Comparison of ENCODE assay signal across 8 cellular contexts in genomic region chr1:155226910-155227260, GRCh38. TPM values are rescaled to one million over a fixed set of nuclear protein-coding genes. Genes with fewer than 3 reads are reported as not detected.
A peak's percentile ranks its signal among the peaks of the same experiment; 100 is the strongest.
DNase-seq lines count a peak whose midpoint lies in the region; ATAC-seq and TF ChIP-seq lines count a peak whose summit lies in the region.

No MANE protein-coding gene starts in this region.

- peak overlapping the region; percentile 80 for H3K4me2 ChIP-seq in GM23338

- no peaks in the 10 kb centered on the region for H3K9me3 Mint-ChIP-seq in GM23338
- H3K9me3 Mint-ChIP-seq in activated naive CD8-positive, alpha-beta T cell treated with anti-CD3 and anti-CD28 coated beads, Interleukin-2, amount 50 U/mL, for 24 hours: no peaks in the 10 kb centered on the region

- H3K4me3 Mint-ChIP-seq in GM23338: peak overlapping the region; percentile 83
- peak overlapping the region; percentile 95 for H3K4me3 Mint-ChIP-seq in activated naive CD8-positive, alpha-beta T cell treated with anti-CD3 and anti-CD28 coated beads, Interleukin-2, amount 50 U/mL, for 24 hours

- H3K4me3 ChIP-seq in GM23338: peak overlapping the region; percentile 75
- peak overlapping the region; percentile 61 to 63 for H3K4me3 ChIP-seq in right atrium auricular region
- peak overlapping the region; percentile 33 to 58 for H3K4me3 ChIP-seq in prostate gland

- no peaks in the 10 kb centered on the region for H3K9me2 ChIP-seq in GM23338 (ENCODE audit: insufficient read depth)

- peak overlapping the region; percentile 98 for H3K27ac Mint-ChIP-seq in GM23338
- peak overlapping the region; percentile 89 for H3K27ac Mint-ChIP-seq in activated naive CD8-positive, alpha-beta T cell treated with anti-CD3 and anti-CD28 coated beads, Interleukin-2, amount 50 U/mL, for 24 hours

- peaks cover 14% of the 10 kb centered on the region for H3K4me1 ChIP-seq in GM23338 (ENCODE audit: insufficient read depth)
- peaks cover 0 to 17% of the 10 kb centered on the region in 2 donors for H3K4me1 ChIP-seq in right atrium auricular region
- H3K4me1 ChIP-seq in prostate gland (replicated peaks): no peaks in the 10 kb centered on the region

- WGBS in prostate gland: under 1% methylated on average over 19 of the region's 19 CpGs

- H4K20me1 ChIP-seq in GM23338 (replicated peaks; ENCODE audit: insufficient read depth): peaks cover 6% of the 10 kb centered on the region; the same call in 1 of the 2 replicates

- H3F3A ChIP-seq in GM23338 (replicated peaks; ENCODE audit: low read depth): peaks cover 8% of the 10 kb centered on the region

- TF ChIP-seq POLR2A in prostate gland (IDR thresholded peaks at IDR 0.05): no peak

- H3K27me3 ChIP-seq in GM23338 (ENCODE audit: insufficient read depth) (no peaks in the 10 kb centered on the region; the same call in 1 of the 2 replicates), right atrium auricular region (no peaks in the 10 kb centered on the region), prostate gland (replicated peaks; ENCODE audit: insufficient read depth) (no peaks in the 10 kb centered on the region)

- peaks cover 9% of the 10 kb centered on the region; the same call in 1 of the 3 replicates for H3K36me3 Mint-ChIP-seq in GM23338 (ENCODE audit: low read depth)
- H3K36me3 Mint-ChIP-seq in activated naive CD8-positive, alpha-beta T cell treated with anti-CD3 and anti-CD28 coated beads, Interleukin-2, amount 50 U/mL, for 24 hours (ENCODE audit: low read depth): peaks cover 12% of the 10 kb centered on the region

- ATAC-seq in GM23338: peak; percentile 55
- peak; percentile 31 for ATAC-seq in activated naive CD8-positive, alpha-beta T cell treated with anti-CD3 and anti-CD28 coated beads, Interleukin-2, amount 50 U/mL, for 24 hours
- ATAC-seq in HG02970 (IDR thresholded peaks at IDR 0.05; ENCODE audit: low FRiP score, unreplicated experiment): no peak
- no peak for ATAC-seq in HG02763 (IDR thresholded peaks at IDR 0.05; ENCODE audit: unreplicated experiment)

- no peak overlapping the region for H2AFZ ChIP-seq in GM23338

- no peaks in the 10 kb centered on the region for H3K9me3 ChIP-seq in right atrium auricular region
- no peaks in the 10 kb centered on the region for H3K9me3 ChIP-seq in prostate gland

- H3K36me3 ChIP-seq in GM23338 (ENCODE audit: insufficient read depth) (no peaks in the 10 kb centered on the region; the same call in 1 of the 2 replicates), right atrium auricular region (no peaks in the 10 kb centered on the region), prostate gland (no peaks in the 10 kb centered on the region)

- TF ChIP-seq CTCF in C4-2B (conservative IDR thresholded peaks at IDR 0.05): no peak; the same call in 1 of the 2 replicates
- peak in 1 of 2 experiments; percentile 26; a peak in 1 of 4 replicates for TF ChIP-seq CTCF in GM23338 (conservative IDR thresholded peaks at IDR 0.05; ENCODE audit: low read depth in 2 of 2)
- TF ChIP-seq CTCF in right atrium auricular region (IDR thresholded peaks at IDR 0.05): peak in 1 of 2 donors; percentile 25
- TF ChIP-seq CTCF in prostate gland (IDR thresholded peaks at IDR 0.05): no peak

- H3K79me2 ChIP-seq in GM23338 (replicated peaks; ENCODE audit: insufficient read depth): peaks cover 11% of the 10 kb centered on the region

- DNase-seq in GM23338 (ENCODE audit: low spot score): peak; percentile 70
- DNase-seq in NCI-H69 (lab: John Stamatoyannopoulos, UW): peak; percentile 83
- peak; percentile 59 for DNase-seq in activated naive CD8-positive, alpha-beta T cell treated with anti-CD3 and anti-CD28 coated beads, Interleukin-2, amount 50 U/mL, for 24 hours
- DNase-seq in right atrium auricular region (ENCODE audit: low spot score): no peak
- no peak for DNase-seq in prostate gland (ENCODE audit: low spot score)

- intact Hi-C loops in prostate gland (cut with DNase I): loop anchor here (1.0 kb wide), 1 partner anchor 21 kb away; no protein-coding TSS in a partner anchor

- H3K27ac ChIP-seq in C4-2B: peak overlapping the region; percentile 80
- H3K27ac ChIP-seq in GM23338 (ENCODE audit: low read depth): peak overlapping the region; percentile 87
- peak overlapping the region; percentile 84 to 88 for H3K27ac ChIP-seq in right atrium auricular region
- peak overlapping the region; percentile 59 to 67 for H3K27ac ChIP-seq in prostate gland

- H3K4me1 Mint-ChIP-seq in GM23338: peaks cover 32% of the 10 kb centered on the region
- H3K4me1 Mint-ChIP-seq in activated naive CD8-positive, alpha-beta T cell treated with anti-CD3 and anti-CD28 coated beads, Interleukin-2, amount 50 U/mL, for 24 hours: peaks cover 38% of the 10 kb centered on the region

- peaks cover 26% of the 10 kb centered on the region for H3K27me3 Mint-ChIP-seq in GM23338 (ENCODE audit: insufficient read depth, low read depth, poor library complexity)
- H3K27me3 Mint-ChIP-seq in activated naive CD8-positive, alpha-beta T cell treated with anti-CD3 and anti-CD28 coated beads, Interleukin-2, amount 50 U/mL, for 24 hours: no peaks in the 10 kb centered on the region

TF ChIP-seq in GM23338, 12 proteins besides CTCF, POLR2A, EP300 and RAD21:
- TF ChIP-seq ETS1 (IDR thresholded peaks at IDR 0.05) (0 out of 2 replicates have a peak, but pooled peaks have one; percentile 5), ZNF114 (CRISPR knock-in tag; IDR thresholded peaks at IDR 0.05) (no peak)

RNA-seq across cellular contexts. Expression of gene MTX1, which starts 18.4 kb away (rescaled TPM):
- 66.7 and 77.7 TPM in 2 replicates for total RNA-seq in GM23338 (2014; rRNA removed; shearing (Covaris generic))
- polyA plus RNA-seq in GM23338 (2016; fragmentation: Nextera tagmentation; extraction: Ambion mirVana): 106 and 109 TPM in 2 replicates
- 10 to 100 TPM; 16.2 to 27.0 TPM for total RNA-seq in right atrium auricular region
- 10 to 100 TPM; 49.6 to 57.1 TPM for total RNA-seq in prostate gland

RNA-seq across cellular contexts. Expression of gene THBS3, which starts 19.2 kb away (rescaled TPM):
- total RNA-seq in GM23338 (2014; rRNA removed; shearing (Covaris generic)): 1.2 and 6.3 TPM in 2 replicates
- polyA plus RNA-seq in GM23338 (2016; fragmentation: Nextera tagmentation; extraction: Ambion mirVana): 4.3 and 5.0 TPM in 2 replicates
- 10 to 100 TPM; 10.9 to 11.2 TPM for total RNA-seq in right atrium auricular region
- 10 to 100 TPM; 13.1 to 38.5 TPM for total RNA-seq in prostate gland

RNA-seq across cellular contexts. Expression of gene ENTREP3, which starts 28.4 kb away (rescaled TPM):
- 34.7 and 46.3 TPM in 2 replicates for total RNA-seq in GM23338 (2014; rRNA removed; shearing (Covaris generic))
- polyA plus RNA-seq in GM23338 (2016; fragmentation: Nextera tagmentation; extraction: Ambion mirVana): 18.6 and 19.5 TPM in 2 replicates
- total RNA-seq in right atrium auricular region (10 to 100 TPM; 14.4 to 15.5 TPM), prostate gland (10 to 100 TPM; 19.6 to 24.3 TPM)

RNA-seq across cellular contexts. Expression of gene SCAMP3, which starts 35.3 kb away (rescaled TPM):
- 47.2 and 52.5 TPM in 2 replicates for total RNA-seq in GM23338 (2014; rRNA removed; shearing (Covaris generic))
- polyA plus RNA-seq in GM23338 (2016; fragmentation: Nextera tagmentation; extraction: Ambion mirVana): 38.3 and 50.5 TPM in 2 replicates
- total RNA-seq in right atrium auricular region: 10 to 100 TPM; 77.2 to 77.7 TPM
- total RNA-seq in prostate gland: 10 to 100 TPM; 84.1 to 97.8 TPM

RNA-seq across cellular contexts. Expression of gene CLK2, which starts 46.4 kb away (rescaled TPM):
- total RNA-seq in GM23338 (2014; rRNA removed; shearing (Covaris generic)): 40.4 and 54.6 TPM in 2 replicates
- polyA plus RNA-seq in GM23338 (2016; fragmentation: Nextera tagmentation; extraction: Ambion mirVana): 23.9 and 27.2 TPM in 2 replicates
- total RNA-seq in right atrium auricular region: 10 to 100 TPM in 1 of 2 donors, 1 to 10 TPM in 1; 9.8 to 16.4 TPM
- 10 to 100 TPM; 28.1 to 56.5 TPM for total RNA-seq in prostate gland

Comparison
In these comparisons a context has a peak if more than half of its experiments do, and no peak if none do; other contexts are left out.
1. ATAC-seq: peak in GM23338 (single experiment) and activated naive CD8-positive, alpha-beta T cell treated with anti-CD3 and anti-CD28 coated beads, Interleukin-2, amount 50 U/mL, for 24 hours (single experiment); none in HG02970 (single experiment) and HG02763 (single experiment).
2. DNase-seq: peak in GM23338 (single experiment), NCI-H69 (single experiment) and activated naive CD8-positive, alpha-beta T cell treated with anti-CD3 and anti-CD28 coated beads, Interleukin-2, amount 50 U/mL, for 24 hours (single experiment); none in right atrium auricular region (single experiment) and prostate gland (single experiment).
3. Peak in every context shown above with its lines, with median percentiles within 50 percentile points of each other: H3K27ac ChIP-seq and H3K4me3 ChIP-seq.